In the genomic region with DNA sequence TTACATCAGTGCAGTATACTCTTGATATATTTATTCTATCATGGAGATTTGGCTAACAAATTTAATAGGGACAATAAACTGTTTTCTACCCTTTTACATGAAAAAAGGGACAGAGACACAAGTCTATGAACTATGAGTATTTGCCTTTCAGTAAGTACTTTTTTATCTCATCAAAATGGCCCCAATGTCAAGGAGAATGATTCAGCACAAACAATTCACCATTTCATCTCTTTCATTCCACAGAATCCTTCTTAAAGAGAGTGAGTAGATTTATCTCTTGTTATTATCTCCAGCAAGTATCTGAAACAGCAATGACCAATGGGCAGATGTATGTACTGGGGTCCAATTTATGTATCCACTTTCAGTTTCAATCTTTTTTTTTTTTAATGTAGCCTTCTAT, we compare ENCODE assay signal across 31 cellular contexts.
"Had no signal": no experiment of that assay in that cellular context is flagged by ENCODE, and none has a peak within 500 bp of the region (broad histone marks: within the 10 kb centered on the region; RNA-seq: fewer than 3 reads in every experiment).

No MANE protein-coding gene starts in this region.

- H3K4me3 ChIP-seq: esophagus squamous epithelium, gastroesophageal sphincter, heart right ventricle had no signal

- H3K4me1 ChIP-seq: esophagus squamous epithelium, gastroesophageal sphincter, heart right ventricle had no signal

- DNase-seq: activated CD4-positive, alpha-beta memory T cell treated with anti-CD3 and anti-CD28 coated beads, Interleukin-2, amount 10 ng/mL, durations not matched to agents 7 days and 5 days; activated CD4-positive, alpha-beta T cell treated with anti-CD3 and anti-CD28 coated beads for 36 hours; activated CD4-positive, alpha-beta T cell treated with anti-CD3 and anti-CD28 coated beads, Interleukin-2, amount 10 ng/mL, durations not matched to agents 24 days and 14 days; activated CD4-positive, alpha-beta T cell treated with anti-CD3 and anti-CD28 coated beads, Interleukin-2, amount 50 U/mL, for 4 hours; activated CD4-positive, CD25-positive, alpha-beta regulatory T cell; activated CD4-positive, CD25-positive, alpha-beta regulatory T cell treated with anti-CD3 and anti-CD28 coated beads, Interleukin-2, amount 50 U/mL, for 72 hours; activated CD8-positive, alpha-beta memory T cell treated with anti-CD3 and anti-CD28 coated beads, Interleukin-2, amount 50 U/mL, for 48 hours; activated gamma-delta T cell; activated naive CD4-positive, alpha-beta T cell; activated naive CD4-positive, alpha-beta T cell treated with anti-CD3 and anti-CD28 coated beads, Interleukin-2, amount 10 ng/mL, durations not matched to agents 7 days and 5 days; activated naive CD8-positive, alpha-beta T cell treated with anti-CD3 and anti-CD28 coated beads, Interleukin-2, amount 10 ng/mL, durations not matched to agents 7 days and 5 days; activated T-cell treated with anti-CD3 and anti-CD28 coated beads for 4 hours; activated T-cell treated with anti-CD3 and anti-CD28 coated beads, Interleukin-2, amount 50 U/mL, for 24 hours; activated T-cell treated with anti-CD3 and anti-CD28 coated beads, Interleukin-2, amount 50 U/mL, for 72 hours; amniotic stem cell; anterior cingulate cortex; cortex of kidney; dermis blood vessel endothelial cell; effector CD4-positive, alpha-beta T cell; effector memory CD8-positive, alpha-beta T cell; esophagus squamous epithelium; foreskin melanocyte; heart right ventricle; T-helper 1 cell; T-helper 17 cell; T1000; WERI-Rb-1 had no signal

- FAIRE-seq: bronchial epithelial cell, colon had no signal

- H3K27ac ChIP-seq: esophagus squamous epithelium, gastroesophageal sphincter, heart right ventricle, WERI-Rb-1 had no signal

- H3K9me3 ChIP-seq: esophagus squamous epithelium, gastroesophageal sphincter, heart right ventricle had no signal

- H3K27me3 ChIP-seq: esophagus squamous epithelium, gastroesophageal sphincter had no signal

- ATAC-seq: activated CD4-positive, alpha-beta T cell treated with anti-CD3 and anti-CD28 coated beads for 36 hours; activated naive CD4-positive, alpha-beta T cell treated with anti-CD3 and anti-CD28 coated beads, Interleukin-2, amount 50 U/mL, for 72 hours; activated T-cell treated with anti-CD3 and anti-CD28 coated beads, Interleukin-2, amount 50 U/mL, for 72 hours; effector memory CD8-positive, alpha-beta T cell; gastroesophageal sphincter; heart right ventricle; T-helper 17 cell had no signal

- H3K36me3 ChIP-seq: esophagus squamous epithelium, gastroesophageal sphincter, heart right ventricle, WERI-Rb-1 had no signal
